In the genomic region with DNA sequence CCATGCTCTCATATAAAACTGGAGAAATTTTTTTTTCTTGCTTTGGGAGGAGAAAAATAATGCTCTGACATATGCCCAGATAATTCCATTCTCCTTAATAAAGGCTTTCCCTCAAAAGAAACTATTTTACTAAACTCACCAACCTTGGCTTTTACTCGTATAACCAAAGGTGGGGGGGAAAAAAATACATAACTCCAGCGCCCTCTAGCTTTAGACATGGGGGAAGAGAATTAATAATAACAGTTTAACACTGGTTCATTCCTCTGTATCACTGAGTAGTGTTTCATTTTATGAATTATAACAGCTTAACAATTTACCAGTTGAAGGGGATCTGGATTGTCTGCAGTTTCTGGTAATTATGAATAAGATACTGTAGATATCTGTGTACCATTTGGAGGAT, we compare ENCODE assay signal across 9 cellular contexts.
A peak's percentile ranks its signal among the peaks of the same experiment; 100 is the strongest.
DNase-seq lines count a peak whose midpoint lies in the region; ATAC-seq and TF ChIP-seq lines count a peak whose summit lies in the region.
"Had no signal": no experiment of that assay in that cellular context is flagged by ENCODE, and none has a peak within 500 bp of the region (broad histone marks: within the 10 kb centered on the region; RNA-seq: fewer than 3 reads in every experiment).

No MANE protein-coding gene starts in this region.

- H3K4me1 ChIP-seq in H9 (ENCODE audit: insufficient read depth, low read length) = no peaks in the 10 kb centered on the region
- H3K4me1 ChIP-seq in hepatocyte (ENCODE audit: insufficient read depth) = no peaks in the 10 kb centered on the region

- no peak overlapping the region for H3K23ac ChIP-seq in H9 (ENCODE audit: insufficient read length, low read depth, low read length)

- no peaks in the 10 kb centered on the region for H3K9me3 ChIP-seq in H9 (ENCODE audit: control insufficient read depth, low read depth, low read length)
- no peaks in the 10 kb centered on the region for H3K9me3 ChIP-seq in hepatocyte (ENCODE audit: low read depth)

- H4K5ac ChIP-seq in H9 (ENCODE audit: insufficient read length, low read depth, low read length) = no peak overlapping the region

- peaks cover 6 to 14% of the 10 kb centered on the region in 2 experiments for H3K9me3 Mint-ChIP-seq in H9

- H2AK5ac ChIP-seq in H9 (ENCODE audit: insufficient read length, low read length) = no peak overlapping the region

- no peak overlapping the region for H2BK12ac ChIP-seq in H9 (ENCODE audit: insufficient read length, low read depth, low read length)

- no peak overlapping the region for H2AFZ ChIP-seq in H9 (ENCODE audit: low read length)
- H2AFZ ChIP-seq in hepatocyte = no peak overlapping the region

- H3K18ac ChIP-seq in H9 (ENCODE audit: insufficient read length, low read depth, low read length) = no peak overlapping the region

- no peak overlapping the region for H3K4me3 Mint-ChIP-seq in H9
- H3K4me3 Mint-ChIP-seq: effector memory CD8-positive, alpha-beta T cell had no signal

- no peak overlapping the region for H3K27ac Mint-ChIP-seq in H9
- H3K27ac Mint-ChIP-seq: effector memory CD8-positive, alpha-beta T cell had no signal

- peaks cover 3 to 14% (median 5%) of the 10 kb centered on the region in 3 experiments; a peak in 4 of 7 replicates for H3K36me3 Mint-ChIP-seq in H9 (ENCODE audit: insufficient read depth in 1 of 3, low read depth in 3 of 3)

- no peak overlapping the region for H2BK120ac ChIP-seq in H9 (ENCODE audit: low read depth, low read length, poor library complexity, severe bottlenecking)

- H3K27ac ChIP-seq in H9 (ENCODE audit: insufficient read length, low read depth, low read length) (no peak overlapping the region), hepatocyte (no peak overlapping the region)

- H3K27me3 Mint-ChIP-seq in H9 (ENCODE audit: low read depth) = no peaks in the 10 kb centered on the region
- H3K27me3 Mint-ChIP-seq: effector memory CD8-positive, alpha-beta T cell had no signal

- no peak overlapping the region for H3T11ph ChIP-seq in H9 (ENCODE audit: low read length)

- H2BK5ac ChIP-seq in H9 (ENCODE audit: insufficient read length, low read length) = no peak overlapping the region

- H3K79me1 ChIP-seq in H9 (ENCODE audit: insufficient read depth, low read depth, low read length, poor library complexity, severe bottlenecking) = no peaks in the 10 kb centered on the region

- CTCF ChIA-PET in BJ (lab: Yijun Ruan, JAX) = interaction anchor here (0.9 to 2.2 kb wide), 5 partner anchors 9 to 1506 kb away, joined by 3 to 7 read pairs (median 4); no protein-coding TSS in a partner anchor

- H3K36me3 ChIP-seq in BJ (ENCODE audit: control insufficient read depth, insufficient read depth, low read length) (no peaks in the 10 kb centered on the region), hepatocyte (replicated peaks; ENCODE audit: insufficient read depth, low read depth) (no peaks in the 10 kb centered on the region)

- ATAC-seq in HG02623 (IDR thresholded peaks at IDR 0.05; ENCODE audit: unreplicated experiment) = no peak
- ATAC-seq: effector memory CD8-positive, alpha-beta T cell had no signal

- POLR2A ChIA-PET in BJ (lab: Charles Lee) = no interaction called here

- DNase-seq in BJ (ENCODE audit: low read depth) (no peak), H9 (no peak), OCI-M1 (lab: John Stamatoyannopoulos, UW) (peak; percentile 56), hepatocyte (ENCODE audit: low spot score) (peak; percentile 44), UCSD-AML1 (lab: John Stamatoyannopoulos, UW; ENCODE audit: unreplicated experiment) (no peak), NCI-H2107 treated with DMSO at 0.1 percent for 48 hours (lab: John Stamatoyannopoulos, UW; ENCODE audit: unreplicated experiment) (no peak), cerebellar nuclear complex (lab: John Stamatoyannopoulos, UW) (no peak)
- DNase-seq: effector memory CD8-positive, alpha-beta T cell had no signal

- H3K4me3 ChIP-seq in BJ (ENCODE audit: low read depth, low read length) = no peak overlapping the region
- no peak overlapping the region for H3K4me3 ChIP-seq in hepatocyte

- H3K9ac ChIP-seq in H9 (ENCODE audit: extremely low read depth, insufficient read length, low read length) = no peak overlapping the region

- no peaks in the 10 kb centered on the region for H3K4me1 Mint-ChIP-seq in H9

- H3K27me3 ChIP-seq in BJ (ENCODE audit: control insufficient read depth, insufficient read depth, low read length) = no peaks in the 10 kb centered on the region
- no peaks in the 10 kb centered on the region for H3K27me3 ChIP-seq in H9 (ENCODE audit: insufficient read depth, low read length)
- no peaks in the 10 kb centered on the region for H3K27me3 ChIP-seq in hepatocyte

- H3K23me2 ChIP-seq in H9 (ENCODE audit: insufficient read length, low read depth, low read length, poor library complexity, severe bottlenecking) = no peaks in the 10 kb centered on the region

- H2BK15ac ChIP-seq in H9 (ENCODE audit: low read depth, low read length) = no peak overlapping the region

- no peaks in the 10 kb centered on the region for H3K9me2 ChIP-seq in hepatocyte (replicated peaks; ENCODE audit: insufficient read depth)

- H3K14ac ChIP-seq in H9 (ENCODE audit: insufficient read depth, low read length) = no peak overlapping the region

- WGBS in H9 (ENCODE audit: extremely low coverage, insufficient read length, low lambda C conversion rate) = no CpG with 5 or more reads among the region's 2 CpGs
- WGBS in hepatocyte (ENCODE audit: low lambda C conversion rate, missing lambda C conversion rate) = 8% methylated on average over 2 of the region's 2 CpGs

- H4K8ac ChIP-seq in H9 (replicated peaks; ENCODE audit: insufficient read length, low read depth, low read length) = no peak overlapping the region

- H3K79me2 ChIP-seq in H9 (ENCODE audit: insufficient read depth, low read length) (no peaks in the 10 kb centered on the region), hepatocyte (no peaks in the 10 kb centered on the region)

- H2BK20ac ChIP-seq in H9 (ENCODE audit: low read depth, low read length, poor library complexity, severe bottlenecking) = no peak overlapping the region

- H3K56ac ChIP-seq in H9 (ENCODE audit: insufficient read length, low read depth, low read length) = no peak overlapping the region

- H4K20me1 ChIP-seq in H9 (ENCODE audit: control insufficient read depth, insufficient read depth, insufficient read length) (no peaks in the 10 kb centered on the region), hepatocyte (ENCODE audit: insufficient read depth, poor library complexity, severe bottlenecking) (no peaks in the 10 kb centered on the region)

- no peak overlapping the region for H3K4ac ChIP-seq in H9 (ENCODE audit: low read depth, low read length)

- TF ChIP-seq CTCF in BJ (IDR thresholded peaks at IDR 0.05; ENCODE audit: insufficient read depth, low read depth, low read length) (peak; percentile 54), H9 (conservative IDR thresholded peaks at IDR 0.05) (peak; percentile 77), hepatocyte (IDR thresholded peaks at IDR 0.05; ENCODE audit: poor library complexity) (peak; percentile 50)

- H4K91ac ChIP-seq in H9 (ENCODE audit: insufficient read length, low read depth, low read length) = no peak overlapping the region

- H3K4me2 ChIP-seq in H9 (ENCODE audit: insufficient read depth, insufficient read length, low read length) (no peak overlapping the region), hepatocyte (no peak overlapping the region)

Comparison
In these comparisons a context has a peak if more than half of its experiments do, and no peak if none do; other contexts are left out.
1. DNase-seq: peak in OCI-M1 (single experiment) and hepatocyte (single experiment); none in BJ (single experiment), H9 (single experiment), UCSD-AML1 (single experiment), NCI-H2107 treated with DMSO at 0.1 percent for 48 hours (single experiment) and cerebellar nuclear complex (0 of 2).
2. Peak in every context shown above with its lines, with median percentiles within 50 percentile points of each other: CTCF ChIP-seq.